In the genomic region with DNA sequence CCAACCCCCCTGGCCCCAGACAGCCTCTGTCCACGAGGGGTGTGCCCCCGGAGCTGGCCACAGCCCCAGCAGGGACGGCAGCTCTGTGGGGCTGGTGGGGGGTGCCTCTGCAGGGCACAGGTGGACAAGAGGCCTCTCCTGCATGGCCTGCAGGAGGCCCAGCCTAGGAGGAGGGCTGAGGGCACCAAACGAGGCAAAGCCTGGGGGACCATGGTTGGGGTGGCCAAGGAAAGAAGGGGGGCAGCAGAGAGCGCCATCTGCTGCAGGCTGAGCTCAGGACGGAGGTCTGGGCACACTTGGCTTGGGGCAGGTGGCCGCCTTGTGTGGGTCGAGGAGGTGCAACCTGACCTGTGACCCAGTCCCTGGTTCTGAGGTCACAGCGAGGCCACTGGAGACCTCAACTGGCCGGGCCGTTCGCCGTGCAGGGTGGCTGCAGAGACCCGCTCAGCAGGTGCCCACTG, we compare ENCODE assay signal across 20 cellular contexts. TPM values are rescaled to one million over a fixed set of nuclear protein-coding genes. Genes with fewer than 3 reads are reported as not detected.
DNase-seq lines count a peak whose midpoint lies in the region; TF ChIP-seq lines count a peak whose summit lies in the region.
"Had no signal": no experiment of that assay in that cellular context is flagged by ENCODE, and none has a peak within 500 bp of the region (broad histone marks: within the 10 kb centered on the region; RNA-seq: fewer than 3 reads in every experiment).

No MANE protein-coding gene starts in this region.

- in situ Hi-C loops in astrocyte of the spinal cord (cut with HindIII; ENCODE audit: low sequenced_read_pairs), result no loop called here

- no peak overlapping the region for H2AFZ ChIP-seq in neuronal stem cell (ENCODE audit: low read length)
- H2AFZ ChIP-seq: parathyroid adenoma had no signal

- peak overlapping the region; percentile 82 for H2BK5ac ChIP-seq in neuronal stem cell (ENCODE audit: low read length)

- H4K91ac ChIP-seq in neuronal stem cell (ENCODE audit: low read depth, low read length, poor library complexity), result no peak overlapping the region

- no peaks in the 10 kb centered on the region for H3K36me3 ChIP-seq in neuronal stem cell (replicated peaks in 1 of 2; ENCODE audit: control insufficient read depth in 2 of 2, insufficient read depth in 2 of 2, low read length in 2 of 2)
- no peaks in the 10 kb centered on the region for H3K36me3 ChIP-seq in sigmoid colon
- H3K36me3 ChIP-seq in vagina, result no peaks in the 10 kb centered on the region
- H3K36me3 ChIP-seq: HAP-1 had no signal

- H3K27ac ChIP-seq in neuronal stem cell (replicated peaks; ENCODE audit: low read length), result no peak overlapping the region
- H3K27ac ChIP-seq in sigmoid colon, result no peak overlapping the region
- H3K27ac ChIP-seq in vagina, result no peak overlapping the region
- H3K27ac ChIP-seq: parathyroid adenoma had no signal

- TF ChIP-seq EP300 in Ishikawa (IDR thresholded peaks at IDR 0.05; ENCODE audit: borderline replicate concordance) (no peak), sigmoid colon (IDR thresholded peaks at IDR 0.05) (no peak)

- no peak overlapping the region for H3K4me3 ChIP-seq in astrocyte of the spinal cord (ENCODE audit: low read depth, low read length)
- no peak overlapping the region for H3K4me3 ChIP-seq in neuronal stem cell (ENCODE audit: low read length in 2 of 2)
- no peak overlapping the region for H3K4me3 ChIP-seq in sigmoid colon
- no peak overlapping the region for H3K4me3 ChIP-seq in vagina
- H3K4me3 ChIP-seq: HAP-1, skin epidermis had no signal

- H3K9me3 ChIP-seq in neuronal stem cell (replicated peaks in 1 of 2; ENCODE audit: control insufficient read depth in 2 of 2, insufficient read depth in 1 of 2, low read depth in 1 of 2, low read length in 2 of 2) (peaks cover 3 to 6% of the 10 kb centered on the region in 2 donors), sigmoid colon (no peaks in the 10 kb centered on the region), vagina (no peaks in the 10 kb centered on the region)
- H3K9me3 ChIP-seq: HAP-1 had no signal

- no peak overlapping the region for H3K9ac ChIP-seq in neuronal stem cell (ENCODE audit: low read depth, low read length, poor library complexity)
- H3K9ac ChIP-seq: parathyroid adenoma had no signal

- H3K14ac ChIP-seq in neuronal stem cell (ENCODE audit: low read length), result peak overlapping the region; percentile 0

- DNase-seq in astrocyte of the spinal cord (ENCODE audit: low read depth, low spot score) (no peak), neuronal stem cell (ENCODE audit: low spot score) (no peak), sigmoid colon (no peak), MV-4-11 (lab: John Stamatoyannopoulos, UW) (no peak), vagina (ENCODE audit: extremely low spot score in 2 of 2) (no peak)
- DNase-seq: activated CD4-positive, alpha-beta T cell treated with anti-CD3 and anti-CD28 coated beads, Interleukin-2, amount 50 U/mL, for 4 hours; activated naive CD4-positive, alpha-beta T cell; activated T-cell treated with anti-CD3 and anti-CD28 coated beads for 4 hours; GDM1; mesenchymal stem cell; naive thymus-derived CD8-positive, alpha-beta T cell; NCI-H1436 treated with DMSO at 0.1 percent for 48 hours; NCI-H82; stimulated activated CD4-positive, alpha-beta T cell treated with anti-CD3 and anti-CD28 coated beads, Interleukin-4, amount 100 ng/mL, for 24 hours; SW 1271 had no signal

- no peak overlapping the region for H2BK120ac ChIP-seq in neuronal stem cell (ENCODE audit: low read depth, low read length)

- peak overlapping the region; percentile 0 for H3K23ac ChIP-seq in neuronal stem cell (ENCODE audit: low read depth, low read length, poor library complexity)

- H3K4me2 ChIP-seq in neuronal stem cell (ENCODE audit: insufficient read depth, low read length, poor library complexity, severe bottlenecking), result no peak overlapping the region

- H3K27me3 ChIP-seq in neuronal stem cell (ENCODE audit: control insufficient read depth in 3 of 3, insufficient read depth in 3 of 3, low read depth in 1 of 3, low read length in 3 of 3) (no peaks in the 10 kb centered on the region), sigmoid colon (peaks cover 0 to 11% (median 0%) of the 10 kb centered on the region in 3 donors), vagina (no peaks in the 10 kb centered on the region)

- H2BK15ac ChIP-seq in neuronal stem cell (ENCODE audit: low read length), result peak overlapping the region; percentile 54

- no CpG with 5 or more reads among the region's 14 CpGs for WGBS in neuronal stem cell (ENCODE audit: extremely low coverage in 2 of 2, insufficient read length in 2 of 2, insufficient replicate concordance in 1 of 2), 2 donors
- 77 to 80% methylated on average over 14 of the region's 14 CpGs for WGBS in sigmoid colon, 2 donors

- no peak overlapping the region for H3K4ac ChIP-seq in neuronal stem cell (ENCODE audit: low read length)

- peak; percentile 37; the same call in 1 of the 3 replicates for TF ChIP-seq CTCF in GM12872 (IDR thresholded peaks at IDR 0.05; ENCODE audit: insufficient read depth, low read depth, low read length)
- peak; percentile 20 for TF ChIP-seq CTCF in astrocyte of the spinal cord (IDR thresholded peaks at IDR 0.05; ENCODE audit: low read depth, low read length)
- TF ChIP-seq CTCF in sigmoid colon (IDR thresholded peaks at IDR 0.05), result no peak
- TF ChIP-seq CTCF in vagina (IDR thresholded peaks at IDR 0.05), result no peak

- peak overlapping the region; percentile 80 for H3K18ac ChIP-seq in neuronal stem cell (ENCODE audit: low read length)

- TF ChIP-seq POLR2A in sigmoid colon (IDR thresholded peaks at IDR 0.05) (no peak), vagina (IDR thresholded peaks at IDR 0.05) (no peak)

- no peaks in the 10 kb centered on the region for H3K79me1 ChIP-seq in neuronal stem cell (ENCODE audit: low read depth, low read length)

- no peak overlapping the region for H4K8ac ChIP-seq in neuronal stem cell (ENCODE audit: low read depth, low read length)

- TF ChIP-seq RAD21 in Ishikawa (IDR thresholded peaks at IDR 0.05; ENCODE audit: low read depth), result peak; percentile 7; the same call in 1 of the 2 replicates

- intact Hi-C loops in sigmoid colon (cut with DNase I) (no loop called here), vagina (cut with DNase I) (no loop called here)

- peak overlapping the region; percentile 48 for H2AK5ac ChIP-seq in neuronal stem cell (ENCODE audit: low read depth, low read length)

- peak overlapping the region; percentile 73 for H2BK12ac ChIP-seq in neuronal stem cell (ENCODE audit: low read length)

- peaks cover 5 to 8% of the 10 kb centered on the region in 2 donors for H3K4me1 ChIP-seq in neuronal stem cell (ENCODE audit: control insufficient read depth in 2 of 2, insufficient read depth in 1 of 2, low read depth in 1 of 2, low read length in 2 of 2)
- H3K4me1 ChIP-seq in sigmoid colon, result no peaks in the 10 kb centered on the region
- H3K4me1 ChIP-seq in vagina, result peaks cover 25% of the 10 kb centered on the region
- H3K4me1 ChIP-seq: HAP-1, parathyroid adenoma had no signal

TF ChIP-seq in Ishikawa, 13 proteins besides CTCF, POLR2A, EP300 and RAD21 (continues in another document):
- TF ChIP-seq, protein P1, sequence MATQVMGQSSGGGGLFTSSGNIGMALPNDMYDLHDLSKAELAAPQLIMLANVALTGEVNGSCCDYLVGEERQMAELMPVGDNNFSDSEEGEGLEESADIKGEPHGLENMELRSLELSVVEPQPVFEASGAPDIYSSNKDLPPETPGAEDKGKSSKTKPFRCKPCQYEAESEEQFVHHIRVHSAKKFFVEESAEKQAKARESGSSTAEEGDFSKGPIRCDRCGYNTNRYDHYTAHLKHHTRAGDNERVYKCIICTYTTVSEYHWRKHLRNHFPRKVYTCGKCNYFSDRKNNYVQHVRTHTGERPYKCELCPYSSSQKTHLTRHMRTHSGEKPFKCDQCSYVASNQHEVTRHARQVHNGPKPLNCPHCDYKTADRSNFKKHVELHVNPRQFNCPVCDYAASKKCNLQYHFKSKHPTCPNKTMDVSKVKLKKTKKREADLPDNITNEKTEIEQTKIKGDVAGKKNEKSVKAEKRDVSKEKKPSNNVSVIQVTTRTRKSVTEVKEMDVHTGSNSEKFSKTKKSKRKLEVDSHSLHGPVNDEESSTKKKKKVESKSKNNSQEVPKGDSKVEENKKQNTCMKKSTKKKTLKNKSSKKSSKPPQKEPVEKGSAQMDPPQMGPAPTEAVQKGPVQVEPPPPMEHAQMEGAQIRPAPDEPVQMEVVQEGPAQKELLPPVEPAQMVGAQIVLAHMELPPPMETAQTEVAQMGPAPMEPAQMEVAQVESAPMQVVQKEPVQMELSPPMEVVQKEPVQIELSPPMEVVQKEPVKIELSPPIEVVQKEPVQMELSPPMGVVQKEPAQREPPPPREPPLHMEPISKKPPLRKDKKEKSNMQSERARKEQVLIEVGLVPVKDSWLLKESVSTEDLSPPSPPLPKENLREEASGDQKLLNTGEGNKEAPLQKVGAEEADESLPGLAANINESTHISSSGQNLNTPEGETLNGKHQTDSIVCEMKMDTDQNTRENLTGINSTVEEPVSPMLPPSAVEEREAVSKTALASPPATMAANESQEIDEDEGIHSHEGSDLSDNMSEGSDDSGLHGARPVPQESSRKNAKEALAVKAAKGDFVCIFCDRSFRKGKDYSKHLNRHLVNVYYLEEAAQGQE (IDR thresholded peaks at IDR 0.05; ENCODE audit: low read depth), result no peak
- TF ChIP-seq ZBTB7A (IDR thresholded peaks at IDR 0.05; ENCODE audit: low read depth) (no peak), FOXM1 (IDR thresholded peaks at IDR 0.05; ENCODE audit: borderline replicate concordance, low read depth) (no peak), TEAD4 (IDR thresholded peaks at IDR 0.05) (no peak), USF1 (IDR thresholded peaks at IDR 0.05) (no peak), EGR1 (IDR thresholded peaks at IDR 0.05) (no peak), TAF1 (IDR thresholded peaks at IDR 0.05; ENCODE audit: low read depth) (no peak), TCF12 (IDR thresholded peaks at IDR 0.05; ENCODE audit: low read depth) (no peak)

RNA-seq across cellular contexts. Expression of gene RRP1, which starts 27.3 kb away (rescaled TPM):
- polyA plus RNA-seq in neuronal stem cell (2013, experiment 1 of 2), result 18.5 TPM
- polyA plus RNA-seq in neuronal stem cell (2013, experiment 2 of 2), result 19.3 TPM
- total RNA-seq in sigmoid colon (10 to 100 TPM; 10.3 to 16.1 (median 11.8) TPM), vagina (18.2 TPM)
- polyA plus RNA-seq in sigmoid colon, result 10 to 100 TPM in 1 of 3 donors, 1 to 10 TPM in 2; 3.9 to 16.2 (median 5.4) TPM

RNA-seq across cellular contexts. Expression of gene CSTB, which starts 40.5 kb away (rescaled TPM):
- polyA plus RNA-seq in neuronal stem cell (2013, experiment 1 of 2), result 86.0 TPM
- polyA plus RNA-seq in neuronal stem cell (2013, experiment 2 of 2), result 88.8 TPM
- total RNA-seq in sigmoid colon (1 to 10 TPM; 7.1 to 9.7 (median 7.8) TPM), vagina (173 TPM)
- polyA plus RNA-seq in sigmoid colon, result 100 to 1,000 TPM in 2 of 3 donors, 10 to 100 TPM in 1; 76.0 to 167 (median 101) TPM

RNA-seq across cellular contexts. Expression of gene AGPAT3, which starts 48.4 kb away (rescaled TPM):
- 7.7 TPM for polyA plus RNA-seq in neuronal stem cell (2013, experiment 1 of 2)
- 7.4 TPM for polyA plus RNA-seq in neuronal stem cell (2013, experiment 2 of 2)
- total RNA-seq in sigmoid colon (10 to 100 TPM; 18.9 to 26.6 (median 19.8) TPM), vagina (34.4 TPM)
- polyA plus RNA-seq in sigmoid colon, result 10 to 100 TPM; 14.4 to 48.5 (median 33.3) TPM

Comparison
In these comparisons a context has a peak if more than half of its experiments do, and no peak if none do; other contexts are left out.
1. CTCF ChIP-seq: peak in GM12872 (single experiment) and astrocyte of the spinal cord (single experiment); none in sigmoid colon (0 of 4) and vagina (0 of 3).
2. RNA of gene CSTB, which starts 40.5 kb away (total RNA-seq): 173 TPM in vagina (single experiment); 7.1 to 9.7 TPM in sigmoid colon; every median in the first group is over 10 times any median in the second.